21 cellular contexts compared by ENCODE assay signal in genomic region chr17:30413109-30413508, GRCh38. TPM values are rescaled to one million over a fixed set of nuclear protein-coding genes. Genes with fewer than 3 reads are reported as not detected.
DNase-seq lines count a peak whose midpoint lies in the region; ATAC-seq and FAIRE-seq lines count a peak whose summit lies in the region.
"Had no signal": no experiment of that assay in that cellular context is flagged by ENCODE, and none has a peak within 500 bp of the region (broad histone marks: within the 10 kb centered on the region; RNA-seq: fewer than 3 reads in every experiment).

No MANE protein-coding gene starts in this region.

- peak; percentile 99 for ATAC-seq in activated T-cell treated with anti-CD3 and anti-CD28 coated beads, Interleukin-2, amount 50 U/mL, for 72 hours (replicated peaks in 1 of 2)
- peak; percentile 100 for ATAC-seq in stimulated activated effector memory CD8-positive, alpha-beta T cell treated with anti-CD3 and anti-CD28 coated beads, Interleukin-12 subunit alpha, Interleukin-12 subunit beta, amount 100 ng/mL, for 72 hours
- ATAC-seq: heart left ventricle, lower lobe of right lung, pancreas, sciatic nerve had no signal

- H3K4me1 Mint-ChIP-seq in activated T-cell treated with anti-CD3 and anti-CD28 coated beads, Interleukin-2, amount 50 U/mL, for 72 hours (ENCODE audit: low read depth): peaks cover 42% of the 10 kb centered on the region
- peaks cover 73% of the 10 kb centered on the region for H3K4me1 Mint-ChIP-seq in stimulated activated effector memory CD8-positive, alpha-beta T cell treated with anti-CD3 and anti-CD28 coated beads, Interleukin-12 subunit alpha, Interleukin-12 subunit beta, amount 100 ng/mL, for 72 hours
- H3K4me1 Mint-ChIP-seq: IgD-negative memory B cell had no signal

- H3K9me3 Mint-ChIP-seq in activated T-cell treated with anti-CD3 and anti-CD28 coated beads, Interleukin-2, amount 50 U/mL, for 72 hours: peaks cover 2 to 10% of the 10 kb centered on the region in 2 donors
- H3K9me3 Mint-ChIP-seq in stimulated activated effector memory CD8-positive, alpha-beta T cell treated with anti-CD3 and anti-CD28 coated beads, Interleukin-12 subunit alpha, Interleukin-12 subunit beta, amount 100 ng/mL, for 72 hours: peaks cover 3% of the 10 kb centered on the region
- H3K9me3 Mint-ChIP-seq: CD4-positive, alpha-beta memory T cell; IgD-negative memory B cell; type B pancreatic cell had no signal

- no peak for DNase-seq in activated T-cell treated with anti-CD3 and anti-CD28 coated beads, Interleukin-2, amount 50 U/mL, for 72 hours
- DNase-seq in activated T-cell treated with anti-CD3 and anti-CD28 coated beads for 4 hours: no peak
- DNase-seq in HTR-8/SVneo (ENCODE audit: insufficient read length, low spot score): peak; percentile 10
- DNase-seq in amniotic epithelial cell (ENCODE audit: low read depth): peak; percentile 14
- DNase-seq in stimulated activated effector memory CD8-positive, alpha-beta T cell treated with anti-CD3 and anti-CD28 coated beads, Interleukin-12 subunit alpha, Interleukin-12 subunit beta, amount 100 ng/mL, for 72 hours (ENCODE audit: low spot score in 2 of 2): no peak
- DNase-seq in NAMALWA (ENCODE audit: low spot score): no peak
- DNase-seq in ACHN: no peak
- DNase-seq in RPMI8226: no peak
- DNase-seq: CD4-positive, alpha-beta memory T cell; DMS79; dorsolateral prefrontal cortex; heart left ventricle; lower lobe of right lung; NCI-H2029; NCI-H446 treated with DMSO at 0.1 percent for 48 hours; pancreas; Right ventricle myocardium superior; stomach had no signal

- FAIRE-seq in HTR-8/SVneo (lab: Jason Lieb, UNC): no peak
- FAIRE-seq: pancreas had no signal

- in situ Hi-C loops in ACHN (cut with HindIII; ENCODE audit: low pct_ligation_motif_present, low pct_unique_long_range_greater_than_20kb, low sequenced_read_pairs): no loop called here

- H3K27ac Mint-ChIP-seq in activated T-cell treated with anti-CD3 and anti-CD28 coated beads, Interleukin-2, amount 50 U/mL, for 72 hours: peak overlapping the region; percentile 93
- peak overlapping the region; percentile 91 for H3K27ac Mint-ChIP-seq in stimulated activated effector memory CD8-positive, alpha-beta T cell treated with anti-CD3 and anti-CD28 coated beads, Interleukin-12 subunit alpha, Interleukin-12 subunit beta, amount 100 ng/mL, for 72 hours
- H3K27ac Mint-ChIP-seq: type B pancreatic cell had no signal

- H3K4me3 Mint-ChIP-seq in activated T-cell treated with anti-CD3 and anti-CD28 coated beads, Interleukin-2, amount 50 U/mL, for 72 hours: peak overlapping the region; percentile 33 to 42
- H3K4me3 Mint-ChIP-seq in stimulated activated effector memory CD8-positive, alpha-beta T cell treated with anti-CD3 and anti-CD28 coated beads, Interleukin-12 subunit alpha, Interleukin-12 subunit beta, amount 100 ng/mL, for 72 hours: peak overlapping the region; percentile 24
- H3K4me3 Mint-ChIP-seq: CD4-positive, alpha-beta memory T cell; IgD-negative memory B cell; type B pancreatic cell had no signal

- H3K36me3 Mint-ChIP-seq in activated T-cell treated with anti-CD3 and anti-CD28 coated beads, Interleukin-2, amount 50 U/mL, for 72 hours (ENCODE audit: insufficient read depth in 2 of 2): peaks cover 11 to 18% of the 10 kb centered on the region in 2 donors
- H3K36me3 Mint-ChIP-seq in stimulated activated effector memory CD8-positive, alpha-beta T cell treated with anti-CD3 and anti-CD28 coated beads, Interleukin-12 subunit alpha, Interleukin-12 subunit beta, amount 100 ng/mL, for 72 hours: no peaks in the 10 kb centered on the region
- H3K36me3 Mint-ChIP-seq: IgD-negative memory B cell had no signal

- no peaks in the 10 kb centered on the region for H3K27me3 Mint-ChIP-seq in activated T-cell treated with anti-CD3 and anti-CD28 coated beads, Interleukin-2, amount 50 U/mL, for 72 hours (ENCODE audit: low read depth)
- H3K27me3 Mint-ChIP-seq: CD4-positive, alpha-beta memory T cell; type B pancreatic cell had no signal

RNA-seq across cellular contexts. Expression of gene CPD, which starts 34.4 kb away (rescaled TPM):
- 10 to 100 TPM; 46.5 to 46.8 TPM for total RNA-seq in activated T-cell treated with anti-CD3 and anti-CD28 coated beads, Interleukin-2, amount 50 U/mL, for 72 hours

Comparison
In these comparisons a context has a peak if more than half of its experiments do, and no peak if none do; other contexts are left out.
1. DNase-seq: peak in HTR-8/SVneo (single experiment) and amniotic epithelial cell (single experiment); none in activated T-cell treated with anti-CD3 and anti-CD28 coated beads, Interleukin-2, amount 50 U/mL, for 72 hours (0 of 2), activated T-cell treated with anti-CD3 and anti-CD28 coated beads for 4 hours (single experiment), stimulated activated effector memory CD8-positive, alpha-beta T cell treated with anti-CD3 and anti-CD28 coated beads, Interleukin-12 subunit alpha, Interleukin-12 subunit beta, amount 100 ng/mL, for 72 hours (0 of 2), NAMALWA (single experiment), ACHN (single experiment) and RPMI8226 (single experiment).